Comparison of ENCODE assay signal across 8 cellular contexts in genomic region chr7:90345548-90346319, GRCh38. TPM values are rescaled to one million over a fixed set of nuclear protein-coding genes. Genes with fewer than 3 reads are reported as not detected.
A peak's percentile ranks its signal among the peaks of the same experiment; 100 is the strongest.
DNase-seq lines count a peak whose midpoint lies in the region; TF ChIP-seq lines count a peak whose summit lies in the region.

No MANE protein-coding gene starts in this region.

- DNase-seq in SKM-1 treated with dmso at 0.1 percent for 144 hours (lab: John Stamatoyannopoulos, UW; ENCODE audit: unreplicated experiment) (peak; percentile 4), SKM-1 (lab: John Stamatoyannopoulos, UW; ENCODE audit: unreplicated experiment) (no peak), HAP-1 (ENCODE audit: low spot score in 2 of 2) (no peak), MG63 (no peak), amniotic epithelial cell (ENCODE audit: low read depth) (peak; percentile 57), hepatocyte (ENCODE audit: low spot score) (peak; percentile 41), renal cortical epithelial cell (ENCODE audit: low read depth) (peak; percentile 66), posterior vena cava (ENCODE audit: low spot score) (no peak)

- H3K27ac ChIP-seq in hepatocyte, result peak overlapping the region; percentile 84

- H3K36me3 ChIP-seq in HAP-1 (replicated peaks) (no peaks in the 10 kb centered on the region), MG63 (no peaks in the 10 kb centered on the region; the same call in 1 of the 2 replicates), hepatocyte (replicated peaks; ENCODE audit: insufficient read depth, low read depth) (no peaks in the 10 kb centered on the region)

- peak overlapping the region; percentile 95 for H2AFZ ChIP-seq in hepatocyte

- no peaks in the 10 kb centered on the region for H3K9me3 ChIP-seq in HAP-1
- no peaks in the 10 kb centered on the region for H3K9me3 ChIP-seq in MG63
- H3K9me3 ChIP-seq in hepatocyte (ENCODE audit: low read depth), result no peaks in the 10 kb centered on the region

- no peaks in the 10 kb centered on the region for H3K9me2 ChIP-seq in hepatocyte (replicated peaks; ENCODE audit: insufficient read depth)

- H3K27me3 ChIP-seq in HAP-1 (ENCODE audit: low read depth), result no peaks in the 10 kb centered on the region
- H3K27me3 ChIP-seq in MG63, result no peaks in the 10 kb centered on the region
- no peaks in the 10 kb centered on the region for H3K27me3 ChIP-seq in hepatocyte

- H3K4me3 ChIP-seq in HAP-1 (peak overlapping the region; percentile 91), MG63 (peak overlapping the region; percentile 88), hepatocyte (peak overlapping the region; percentile 66)

- no peak for TF ChIP-seq CTCF in hepatocyte (IDR thresholded peaks at IDR 0.05; ENCODE audit: poor library complexity)

- H3K4me1 ChIP-seq in HAP-1 (peaks cover 3% of the 10 kb centered on the region; the same call in 1 of the 2 replicates), hepatocyte (ENCODE audit: insufficient read depth) (no peaks in the 10 kb centered on the region)

- in situ Hi-C loops in HAP-1 (cut with MboI; ENCODE audit: low sequenced_read_pairs), result no loop called here

- 12% methylated on average over 19 of the region's 19 CpGs for WGBS in hepatocyte (ENCODE audit: low lambda C conversion rate, missing lambda C conversion rate)

- no peaks in the 10 kb centered on the region for H4K20me1 ChIP-seq in hepatocyte (ENCODE audit: insufficient read depth, poor library complexity, severe bottlenecking)

- H3K79me2 ChIP-seq in hepatocyte, result peaks cover 38% of the 10 kb centered on the region

- intact Hi-C loops in posterior vena cava (cut with DNase I), result no loop called here

- peak overlapping the region; percentile 75 for H3K4me2 ChIP-seq in hepatocyte

RNA-seq across cellular contexts. Expression of gene GTPBP10, which starts 0.8 kb away (rescaled TPM):
- 8.3 and 18.1 TPM in 2 replicates for total RNA-seq in MG63 (2014; rRNA removed; shearing (Covaris generic); ENCODE audit: low replicate concordance)
- total RNA-seq in hepatocyte (13.0 and 13.1 TPM in 2 replicates), renal cortical epithelial cell (21.4 and 22.7 TPM in 2 replicates), posterior vena cava (10 to 100 TPM; 21.0 to 22.0 TPM)
- polyA plus RNA-seq in hepatocyte, result 6.9 and 11.2 TPM in 2 replicates

RNA-seq across cellular contexts. Expression of gene FAM237B, which starts 24.6 kb away (rescaled TPM):
- total RNA-seq in MG63 (2014; rRNA removed; shearing (Covaris generic); ENCODE audit: low replicate concordance), result not detected in 2 replicates
- not detected in 2 replicates for total RNA-seq in hepatocyte
- not detected in 2 replicates for polyA plus RNA-seq in hepatocyte
- total RNA-seq in renal cortical epithelial cell, result not detected in 2 replicates
- total RNA-seq in posterior vena cava, result not detected

RNA-seq across cellular contexts. Expression of gene CLDN12, which starts 57.5 kb away (rescaled TPM):
- 1.9 and 2.3 TPM in 2 replicates for total RNA-seq in MG63 (2014; rRNA removed; shearing (Covaris generic); ENCODE audit: low replicate concordance)
- total RNA-seq in hepatocyte (52.7 and 53.0 TPM in 2 replicates), renal cortical epithelial cell (62.1 and 95.2 TPM in 2 replicates), posterior vena cava (10 to 100 TPM; 25.2 to 37.4 TPM)
- polyA plus RNA-seq in hepatocyte, result 19.0 and 21.2 TPM in 2 replicates

Comparison
In these comparisons a context has a peak if more than half of its experiments do, and no peak if none do; other contexts are left out.
1. DNase-seq: peak in SKM-1 treated with dmso at 0.1 percent for 144 hours (single experiment), amniotic epithelial cell (single experiment), hepatocyte (single experiment) and renal cortical epithelial cell (single experiment); none in SKM-1 (single experiment), HAP-1 (0 of 2), MG63 (single experiment) and posterior vena cava (single experiment).
2. Peak in every context shown above with its lines, with median percentiles within 50 percentile points of each other: H3K4me3 ChIP-seq.